ENCODE assay signal across 1 cellular context in genomic region chr11:22829231-22830081, GRCh38.
TF ChIP-seq lines count a peak whose summit lies in the region.

Gene SVIP, minus strand, starts transcription at chr11:22829801. Its CDS starts 53 bp downstream, at chr11:22829748.

TF ChIP-seq in HepG2, 621 proteins besides CTCF, POLR2A, EP300 and RAD21 (continued from another document and continues in another):
- no peak for TF ChIP-seq ZNF318 (CRISPR knock-in tag; IDR thresholded peaks at IDR 0.05)
- no peak for TF ChIP-seq CERS6 (CRISPR knock-in tag; IDR thresholded peaks at IDR 0.05)
- peak; percentile 65 for TF ChIP-seq ZNF350 (CRISPR knock-in tag; IDR thresholded peaks at IDR 0.05; ENCODE audit: borderline replicate concordance, low read depth)
- no peak for TF ChIP-seq ZNF296 (CRISPR knock-in tag; conservative IDR thresholded peaks at IDR 0.05)
- TF ChIP-seq JUND (CRISPR knock-in tag; IDR thresholded peaks at IDR 0.05) = no peak
- peak; percentile 52 for TF ChIP-seq DR1 (CRISPR knock-in tag; IDR thresholded peaks at IDR 0.05)
- peak; percentile 67; the same call in 1 of the 2 replicates for TF ChIP-seq ZNF614 (CRISPR knock-in tag; IDR thresholded peaks at IDR 0.05; ENCODE audit: borderline replicate concordance)
- peak; percentile 95 for TF ChIP-seq ZBED4 (CRISPR knock-in tag; IDR thresholded peaks at IDR 0.05; ENCODE audit: borderline replicate concordance)
- no peak for TF ChIP-seq ZNF460 (CRISPR knock-in tag; IDR thresholded peaks at IDR 0.05; ENCODE audit: borderline replicate concordance)
- TF ChIP-seq ZIK1 (CRISPR knock-in tag; IDR thresholded peaks at IDR 0.05; ENCODE audit: borderline replicate concordance, low read depth) = 0 out of 2 replicates have a peak, but pooled peaks have one; percentile 32
- TF ChIP-seq HNF1B (CRISPR knock-in tag; IDR thresholded peaks at IDR 0.05) = peak; percentile 62; the same call in 1 of the 2 replicates
- TF ChIP-seq XRCC5 (optimal IDR thresholded peaks at IDR 0.05; ENCODE audit: low read length) = peak; percentile 72
- no peak for TF ChIP-seq SMARCE1 (IDR thresholded peaks at IDR 0.05; ENCODE audit: borderline replicate concordance)
- peak; percentile 6; the same call in 1 of the 2 replicates for TF ChIP-seq HNF4G (IDR thresholded peaks at IDR 0.05; ENCODE audit: borderline replicate concordance, low read depth, low read length)
- no peak; the same call in 1 of the 2 replicates for TF ChIP-seq HNF4G (CRISPR knock-in tag; IDR thresholded peaks at IDR 0.05; ENCODE audit: borderline replicate concordance, low read depth)
- TF ChIP-seq GZF1 (CRISPR knock-in tag; IDR thresholded peaks at IDR 0.05) = no peak
- TF ChIP-seq SP140L (CRISPR knock-in tag; IDR thresholded peaks at IDR 0.05; ENCODE audit: borderline replicate concordance) = no peak
- peak; percentile 96 for TF ChIP-seq AGO2 (optimal IDR thresholded peaks at IDR 0.05; ENCODE audit: low read depth, low read length)
- no peak for TF ChIP-seq GMEB2 (CRISPR knock-in tag; IDR thresholded peaks at IDR 0.05; ENCODE audit: low read depth)
- TF ChIP-seq PRDM4 (CRISPR knock-in tag; IDR thresholded peaks at IDR 0.05; ENCODE audit: borderline replicate concordance) = no peak
- TF ChIP-seq THAP11 (CRISPR knock-in tag; IDR thresholded peaks at IDR 0.05) = peak; percentile 54
- TF ChIP-seq HOXA5 (CRISPR knock-in tag; IDR thresholded peaks at IDR 0.05) = 0 out of 2 replicates have a peak, but pooled peaks have one; percentile 15
- no peak for TF ChIP-seq CENPT (CRISPR knock-in tag; IDR thresholded peaks at IDR 0.05; ENCODE audit: low read depth)
- no peak for TF ChIP-seq NR1H2 (CRISPR knock-in tag; IDR thresholded peaks at IDR 0.05; ENCODE audit: borderline replicate concordance, low read depth)
- TF ChIP-seq TEAD3 (CRISPR knock-in tag; optimal IDR thresholded peaks at IDR 0.05; ENCODE audit: borderline replicate concordance) = peak; percentile 63
- TF ChIP-seq RBFOX2 (IDR thresholded peaks at IDR 0.05; ENCODE audit: low read depth, low read length) = peak; percentile 79
- TF ChIP-seq ATF7 (IDR thresholded peaks at IDR 0.05) = no peak
- peak; percentile 27; the same call in 1 of the 2 replicates for TF ChIP-seq ATF7 (CRISPR knock-in tag; IDR thresholded peaks at IDR 0.05)
- TF ChIP-seq ZNF792 (CRISPR knock-in tag; IDR thresholded peaks at IDR 0.05) = 0 out of 2 replicates have a peak, but pooled peaks have one; percentile 10
- peak; percentile 50; the same call in 1 of the 2 replicates for TF ChIP-seq ZBTB43 (CRISPR knock-in tag; conservative IDR thresholded peaks at IDR 0.05)
- TF ChIP-seq FOXO1 (CRISPR knock-in tag; IDR thresholded peaks at IDR 0.05) = no peak; the same call in 1 of the 2 replicates
- TF ChIP-seq TBL1XR1 (IDR thresholded peaks at IDR 0.05; ENCODE audit: borderline replicate concordance, low read length, partially characterized antibody) = no peak
- TF ChIP-seq CSRNP1 (CRISPR knock-in tag; IDR thresholded peaks at IDR 0.05) = no peak
